28 cellular contexts compared by ENCODE assay signal in the genomic region with DNA sequence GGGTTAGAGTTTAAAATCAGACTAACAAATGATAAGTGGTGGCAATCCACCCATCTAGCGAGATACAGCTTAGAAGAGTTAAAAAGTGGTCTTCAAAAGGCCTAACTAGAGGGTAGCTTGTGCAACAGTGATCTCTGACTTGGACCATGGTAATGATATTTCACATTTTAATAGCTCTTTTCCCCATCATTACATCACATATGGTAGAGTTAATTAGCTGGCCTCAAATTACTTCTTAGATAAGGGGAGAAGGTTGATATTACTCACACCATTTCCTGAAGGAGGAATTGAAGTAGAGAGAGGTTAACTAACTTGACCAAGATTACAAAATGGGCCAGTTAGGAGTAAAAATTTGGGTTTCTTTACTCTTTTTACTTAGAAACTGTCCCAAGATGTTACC.
"Had no signal": no experiment of that assay in that cellular context is flagged by ENCODE, and none has a peak within 500 bp of the region (broad histone marks: within the 10 kb centered on the region; RNA-seq: fewer than 3 reads in every experiment).

No MANE protein-coding gene starts in this region.

- H3K27me3 ChIP-seq: esophagus squamous epithelium, gastrocnemius medialis had no signal

- ATAC-seq: effector memory CD8-positive, alpha-beta T cell; esophagus mucosa; gastrocnemius medialis; heart right ventricle; left cardiac atrium; left lung; left ventricle myocardium superior; lower lobe of right lung; mucosa of descending colon; naive thymus-derived CD8-positive, alpha-beta T cell had no signal

- H3K36me3 ChIP-seq: esophagus squamous epithelium, gastrocnemius medialis, heart right ventricle, left lung, lower lobe of right lung had no signal

- DNase-seq: cortex of kidney; effector CD8-positive, alpha-beta T cell; effector memory CD8-positive, alpha-beta T cell; endodermal cell; erythroblast; esophagus squamous epithelium; foreskin fibroblast; foreskin melanocyte; gastrocnemius medialis; glutamatergic neuron; head of caudate nucleus; heart right ventricle; hippocampal formation; left cardiac atrium; left lung; left ventricle myocardium superior; lower lobe of right lung; mesenchymal stem cell; mucosa of descending colon; naive B cell; naive thymus-derived CD8-positive, alpha-beta T cell had no signal

- H3K9me3 Mint-ChIP-seq: dendritic cell treated with granulocyte-macrophage colony-stimulating factor and Interleukin-4, amounts not matched to agents 40 ng/mL and 50 ng/mL, for 4 days; effector memory CD8-positive, alpha-beta T cell; endodermal cell; mesothelial cell of epicardium; naive B cell had no signal

- H3K4me3 ChIP-seq: esophagus squamous epithelium, gastrocnemius medialis, heart right ventricle, left lung, lower lobe of right lung, mucosa of descending colon had no signal

- H3K4me3 Mint-ChIP-seq: dendritic cell treated with granulocyte-macrophage colony-stimulating factor and Interleukin-4, amounts not matched to agents 40 ng/mL and 50 ng/mL, for 4 days; effector memory CD8-positive, alpha-beta T cell; endodermal cell; mesothelial cell of epicardium; naive thymus-derived CD8-positive, alpha-beta T cell had no signal

- H3K9me3 ChIP-seq: esophagus squamous epithelium, gastrocnemius medialis, heart right ventricle, left lung, lower lobe of right lung, mucosa of descending colon had no signal

- FAIRE-seq: endometrium, islet of Langerhans, keratinocyte had no signal

- H3K36me3 Mint-ChIP-seq: mesothelial cell of epicardium; naive B cell; naive thymus-derived CD8-positive, alpha-beta T cell had no signal

- H3K27ac Mint-ChIP-seq: dendritic cell treated with granulocyte-macrophage colony-stimulating factor and Interleukin-4, amounts not matched to agents 40 ng/mL and 50 ng/mL, for 4 days; effector memory CD8-positive, alpha-beta T cell; endodermal cell; mesothelial cell of epicardium; naive B cell; naive thymus-derived CD8-positive, alpha-beta T cell had no signal

- H3K27ac ChIP-seq: epithelial cell of prostate, esophagus squamous epithelium, gastrocnemius medialis, heart right ventricle, left lung, lower lobe of right lung had no signal
